In the genomic region with DNA sequence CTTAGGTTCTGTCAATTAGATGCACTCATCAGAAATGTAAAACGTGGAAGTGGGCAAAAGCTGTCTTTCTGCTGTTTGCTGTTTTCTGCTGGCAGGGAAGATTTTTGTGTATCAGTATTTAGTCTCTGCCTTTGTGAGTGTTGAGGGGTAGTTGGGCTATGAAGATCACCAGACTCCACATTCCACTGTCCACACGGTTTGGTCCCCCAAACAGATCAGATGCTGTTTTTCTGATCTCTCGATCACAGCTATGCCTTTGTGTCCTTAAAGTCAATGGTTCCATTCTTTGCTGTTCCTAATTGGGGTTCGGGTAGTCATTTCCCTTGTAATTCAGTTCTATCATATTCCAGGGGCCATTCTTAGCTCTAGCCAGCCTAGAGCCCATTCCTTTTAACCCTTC, we compare ENCODE assay signal across 33 cellular contexts.
"Had no signal": no experiment of that assay in that cellular context is flagged by ENCODE, and none has a peak within 500 bp of the region (broad histone marks: within the 10 kb centered on the region; RNA-seq: fewer than 3 reads in every experiment).

No MANE protein-coding gene starts in this region.

- FAIRE-seq: RCC 7860 had no signal

- H3K4me3 ChIP-seq: PC-9 had no signal

- ATAC-seq: activated naive CD8-positive, alpha-beta T cell treated with anti-CD3 and anti-CD28 coated beads, Interleukin-2, amount 50 U/mL, for 24 hours; activated T-cell treated with anti-CD3 and anti-CD28 coated beads, Interleukin-2, amount 50 U/mL, for 4 hours had no signal

- DNase-seq: activated B cell treated with CpG ODN at 0.5 μM for 24 hours; activated CD4-positive, alpha-beta memory T cell treated with anti-CD3 and anti-CD28 coated beads for 36 hours; activated CD4-positive, alpha-beta T cell treated with anti-CD3 and anti-CD28 coated beads for 4 hours; activated CD4-positive, alpha-beta T cell treated with anti-CD3 and anti-CD28 coated beads, Interleukin-2, amount 50 U/mL, for 1 hour; activated CD4-positive, CD25-positive, alpha-beta regulatory T cell treated with anti-CD3 and anti-CD28 coated beads, Interleukin-2, amount 50 U/mL, for 72 hours; activated CD8-positive, alpha-beta memory T cell treated with anti-CD3 and anti-CD28 coated beads, Interleukin-2, amount 50 U/mL, for 4 hours; activated effector memory CD4-positive, alpha-beta T cell treated with Interleukin-2 at 50 U/mL for 16 hours; activated naive CD4-positive, alpha-beta T cell treated with anti-CD3 and anti-CD28 coated beads, Interleukin-2, amount 10 ng/mL, durations not matched to agents 7 days and 5 days; activated naive CD8-positive, alpha-beta T cell treated with anti-CD3 and anti-CD28 coated beads, Interleukin-2, amount 50 U/mL, for 24 hours; activated T-cell treated with anti-CD3 and anti-CD28 coated beads for 4 hours; activated T-cell treated with anti-CD3 and anti-CD28 coated beads, Interleukin-2, amount 50 U/mL, for 4 hours; brain microvascular endothelial cell; central memory CD4-positive, alpha-beta T cell; Karpas-422; NCI-H1105; NCI-H1417 treated with DMSO at 0.1 percent for 48 hours; NCI-H187 treated with DMSO at 0.1 percent for 48 hours; NCI-H2081; NCI-H2171 treated with DMSO at 0.1 percent for 48 hours; NCI-H2227 treated with DMSO at 0.1 percent for 48 hours; NCI-H510A treated with DMSO at 0.1 percent for 48 hours; NCI-H526 treated with DMSO at 0.1 percent for 48 hours; NCI-H774; PC-9; Right ventricle myocardium superior; SW 1271; T-helper 1 cell; T-helper 2 cell; T-helper 9 cell had no signal

- H3K27ac ChIP-seq: brain microvascular endothelial cell, PC-9, VCaP had no signal

- H3K36me3 Mint-ChIP-seq: activated CD4-positive, alpha-beta memory T cell treated with anti-CD3 and anti-CD28 coated beads for 36 hours had no signal

- H3K27ac Mint-ChIP-seq: activated B cell treated with CpG ODN at 0.5 μM for 24 hours; activated naive CD4-positive, alpha-beta T cell treated with anti-CD3 and anti-CD28 coated beads, Interleukin-2, amount 10 ng/mL, durations not matched to agents 7 days and 5 days; activated naive CD8-positive, alpha-beta T cell; activated naive CD8-positive, alpha-beta T cell treated with anti-CD3 and anti-CD28 coated beads, Interleukin-2, amount 50 U/mL, for 24 hours; activated T-helper 1 cell treated with anti-CD3 and anti-CD28 coated beads, Interleukin-12 subunit alpha, Interleukin-12 subunit beta, Interleukin-2, Interleukin-4 antibody, amounts not matched to agents 30 ng/mL and 10 ng/mL and 1 ng/mL, durations not matched to agents 14 hours and 24 hours and 36 hours had no signal

- H3K4me3 Mint-ChIP-seq: activated B cell treated with CpG ODN at 0.5 μM for 24 hours; activated CD4-positive, alpha-beta memory T cell treated with anti-CD3 and anti-CD28 coated beads for 36 hours; activated naive CD4-positive, alpha-beta T cell treated with anti-CD3 and anti-CD28 coated beads, Interleukin-2, amount 10 ng/mL, durations not matched to agents 7 days and 5 days; activated naive CD8-positive, alpha-beta T cell; activated naive CD8-positive, alpha-beta T cell treated with anti-CD3 and anti-CD28 coated beads, Interleukin-2, amount 50 U/mL, for 24 hours; activated T-cell treated with anti-CD3 and anti-CD28 coated beads, Interleukin-2, amount 50 U/mL, for 4 hours; activated T-helper 1 cell treated with anti-CD3 and anti-CD28 coated beads, Interleukin-12 subunit alpha, Interleukin-12 subunit beta, Interleukin-2, Interleukin-4 antibody, amounts not matched to agents 30 ng/mL and 10 ng/mL and 1 ng/mL, durations not matched to agents 14 hours and 24 hours and 36 hours had no signal

- H3K27me3 ChIP-seq: brain microvascular endothelial cell had no signal

- H3K36me3 ChIP-seq: brain microvascular endothelial cell had no signal
